8 cellular contexts compared by ENCODE assay signal in the genomic region with DNA sequence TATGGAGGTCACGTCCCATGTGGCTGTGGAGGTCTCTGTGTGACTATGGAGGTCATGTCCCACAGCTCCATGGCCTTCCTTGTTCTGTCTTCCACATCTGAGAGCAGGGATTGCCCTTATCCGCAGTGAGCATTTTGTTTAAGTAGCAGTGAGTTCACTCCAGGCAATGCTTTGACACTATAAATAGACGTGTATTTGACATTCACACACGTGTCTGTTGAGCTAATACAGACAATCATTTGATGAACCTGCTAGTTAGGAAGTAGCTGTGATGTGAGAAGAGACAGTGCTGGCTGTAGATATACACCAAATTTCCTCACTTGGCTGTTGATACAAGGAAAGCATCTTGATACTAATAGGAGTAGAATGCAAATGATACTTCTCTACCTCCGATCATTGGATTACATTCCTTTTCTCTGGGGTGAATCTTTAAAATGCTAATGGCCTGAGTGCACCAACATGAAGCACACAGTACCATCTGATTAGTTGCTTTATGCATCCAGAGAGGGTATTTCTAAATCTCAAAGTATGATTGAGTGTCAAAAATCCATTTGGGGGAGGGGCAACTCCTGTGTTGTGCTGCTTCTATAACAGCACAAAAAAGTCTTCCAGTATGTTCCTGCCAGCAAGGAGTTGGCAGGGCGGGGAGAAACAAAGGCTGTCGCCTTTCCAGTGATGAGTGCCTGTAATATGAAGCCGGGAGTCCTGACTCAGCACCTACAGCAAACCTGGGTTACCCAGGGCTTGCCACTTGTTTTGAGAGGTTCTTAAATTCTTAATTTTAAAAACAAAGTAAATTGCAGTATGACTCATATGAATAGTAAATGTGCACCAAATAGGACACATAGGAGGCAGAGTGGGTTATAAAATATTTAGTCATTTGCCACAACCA. TPM values are rescaled to one million over a fixed set of nuclear protein-coding genes. Genes with fewer than 3 reads are reported as not detected.
DNase-seq lines count a peak whose midpoint lies in the region; ATAC-seq and TF ChIP-seq lines count a peak whose summit lies in the region.

No MANE protein-coding gene starts in this region.

- DNase-seq in DMS53 (lab: John Stamatoyannopoulos, UW) (peak; percentile 42), DMS53 treated with DMSO at 0.1 percent for 48 hours (lab: John Stamatoyannopoulos, UW; ENCODE audit: unreplicated experiment) (no peak), NCI-H2196 treated with DMSO at 0.1 percent for 48 hours (lab: John Stamatoyannopoulos, UW; ENCODE audit: unreplicated experiment) (peak; percentile 13), epithelial cell of prostate (ENCODE audit: low read depth, low spot score) (no peak), nephron progenitor cell (peak; percentile 20)
- no peak for DNase-seq in activated CD4-positive, alpha-beta T cell treated with anti-CD3 and anti-CD28 coated beads, Interleukin-2, amount 10 ng/mL, durations not matched to agents 7 days and 5 days
- no peak for DNase-seq in stimulated activated naive B cell treated with anti-CD40 and anti-IgM and Interleukin-4, amounts not matched to agents 10 μg/mL and 1 μg/mL and 100 μg/mL, for 72 hours

- no peak overlapping the region for H3K27ac Mint-ChIP-seq in nephron progenitor cell
- no peak overlapping the region for H3K27ac Mint-ChIP-seq in activated CD4-positive, alpha-beta T cell treated with anti-CD3 and anti-CD28 coated beads, Interleukin-2, amount 10 ng/mL, durations not matched to agents 7 days and 5 days
- no peak overlapping the region for H3K27ac Mint-ChIP-seq in stimulated activated naive B cell treated with anti-CD40 and anti-IgM and Interleukin-4, amounts not matched to agents 10 μg/mL and 1 μg/mL and 100 μg/mL, for 72 hours

- H3K27me3 Mint-ChIP-seq in nephron progenitor cell (ENCODE audit: low read depth, poor library complexity): no peaks in the 10 kb centered on the region
- no peaks in the 10 kb centered on the region for H3K27me3 Mint-ChIP-seq in activated CD4-positive, alpha-beta T cell treated with anti-CD3 and anti-CD28 coated beads, Interleukin-2, amount 10 ng/mL, durations not matched to agents 7 days and 5 days
- no peaks in the 10 kb centered on the region for H3K27me3 Mint-ChIP-seq in stimulated activated naive B cell treated with anti-CD40 and anti-IgM and Interleukin-4, amounts not matched to agents 10 μg/mL and 1 μg/mL and 100 μg/mL, for 72 hours

- H3K36me3 Mint-ChIP-seq in nephron progenitor cell (ENCODE audit: low read depth): peaks cover 35% of the 10 kb centered on the region
- peaks cover 29% of the 10 kb centered on the region for H3K36me3 Mint-ChIP-seq in activated CD4-positive, alpha-beta T cell treated with anti-CD3 and anti-CD28 coated beads, Interleukin-2, amount 10 ng/mL, durations not matched to agents 7 days and 5 days (ENCODE audit: low read depth)
- H3K36me3 Mint-ChIP-seq in stimulated activated naive B cell treated with anti-CD40 and anti-IgM and Interleukin-4, amounts not matched to agents 10 μg/mL and 1 μg/mL and 100 μg/mL, for 72 hours: peaks cover 20 to 23% of the 10 kb centered on the region in 2 donors

- no peak overlapping the region for H3K4me3 Mint-ChIP-seq in nephron progenitor cell
- H3K4me3 Mint-ChIP-seq in activated CD4-positive, alpha-beta T cell treated with anti-CD3 and anti-CD28 coated beads, Interleukin-2, amount 10 ng/mL, durations not matched to agents 7 days and 5 days: no peak overlapping the region
- H3K4me3 Mint-ChIP-seq in stimulated activated naive B cell treated with anti-CD40 and anti-IgM and Interleukin-4, amounts not matched to agents 10 μg/mL and 1 μg/mL and 100 μg/mL, for 72 hours: no peak overlapping the region

- POLR2A ChIA-PET in activated CD4-positive, alpha-beta T cell treated with anti-CD3 and anti-CD28 coated beads, Interleukin-2, amount 10 ng/mL, durations not matched to agents 7 days and 5 days (lab: Charles Lee): no interaction called here

- no peak for TF ChIP-seq CTCF in nephron progenitor cell (IDR thresholded peaks at IDR 0.05)

- CTCF ChIA-PET in activated CD4-positive, alpha-beta T cell treated with anti-CD3 and anti-CD28 coated beads, Interleukin-2, amount 10 ng/mL, durations not matched to agents 7 days and 5 days (lab: Charles Lee): no interaction called here

- H3K4me1 Mint-ChIP-seq in nephron progenitor cell: peaks cover 19% of the 10 kb centered on the region
- peaks cover 32% of the 10 kb centered on the region for H3K4me1 Mint-ChIP-seq in activated CD4-positive, alpha-beta T cell treated with anti-CD3 and anti-CD28 coated beads, Interleukin-2, amount 10 ng/mL, durations not matched to agents 7 days and 5 days
- peaks cover 16 to 30% of the 10 kb centered on the region in 2 donors for H3K4me1 Mint-ChIP-seq in stimulated activated naive B cell treated with anti-CD40 and anti-IgM and Interleukin-4, amounts not matched to agents 10 μg/mL and 1 μg/mL and 100 μg/mL, for 72 hours

- peak overlapping the region; percentile 47 for H3K27ac ChIP-seq in epithelial cell of prostate

- no peak for ATAC-seq in HG02973 (IDR thresholded peaks at IDR 0.05; ENCODE audit: unreplicated experiment)
- ATAC-seq in stimulated activated naive B cell treated with anti-CD40 and anti-IgM and Interleukin-4, amounts not matched to agents 10 μg/mL and 1 μg/mL and 100 μg/mL, for 72 hours (replicated peaks): no peak

- no peaks in the 10 kb centered on the region for H3K9me3 Mint-ChIP-seq in nephron progenitor cell
- H3K9me3 Mint-ChIP-seq in activated CD4-positive, alpha-beta T cell treated with anti-CD3 and anti-CD28 coated beads, Interleukin-2, amount 10 ng/mL, durations not matched to agents 7 days and 5 days: no peaks in the 10 kb centered on the region
- H3K9me3 Mint-ChIP-seq in stimulated activated naive B cell treated with anti-CD40 and anti-IgM and Interleukin-4, amounts not matched to agents 10 μg/mL and 1 μg/mL and 100 μg/mL, for 72 hours: peaks cover 0 to 2% of the 10 kb centered on the region in 2 donors

RNA-seq across cellular contexts. Expression of gene CUL4A, which starts 7.0 kb away (rescaled TPM):
- total RNA-seq in activated CD4-positive, alpha-beta T cell treated with anti-CD3 and anti-CD28 coated beads, Interleukin-2, amount 10 ng/mL, durations not matched to agents 7 days and 5 days: 10 to 100 TPM; 81.2 to 84.6 TPM

RNA-seq across cellular contexts. Expression of gene PCID2, which starts 7.9 kb away (rescaled TPM):
- total RNA-seq in activated CD4-positive, alpha-beta T cell treated with anti-CD3 and anti-CD28 coated beads, Interleukin-2, amount 10 ng/mL, durations not matched to agents 7 days and 5 days: 10 to 100 TPM; 65.5 to 69.8 TPM

RNA-seq across cellular contexts. Expression of gene PROZ, which starts 58.0 kb away (rescaled TPM):
- total RNA-seq in activated CD4-positive, alpha-beta T cell treated with anti-CD3 and anti-CD28 coated beads, Interleukin-2, amount 10 ng/mL, durations not matched to agents 7 days and 5 days: under 1 TPM in 1 of 2 experiments, not detected in 1; 0.19 TPM

Comparison
In these comparisons a context has a peak if more than half of its experiments do, and no peak if none do; other contexts are left out.
1. DNase-seq: peak in DMS53 (single experiment), NCI-H2196 treated with DMSO at 0.1 percent for 48 hours (single experiment) and nephron progenitor cell (single experiment); none in DMS53 treated with DMSO at 0.1 percent for 48 hours (single experiment), epithelial cell of prostate (single experiment), activated CD4-positive, alpha-beta T cell treated with anti-CD3 and anti-CD28 coated beads, Interleukin-2, amount 10 ng/mL, durations not matched to agents 7 days and 5 days (single experiment) and stimulated activated naive B cell treated with anti-CD40 and anti-IgM and Interleukin-4, amounts not matched to agents 10 μg/mL and 1 μg/mL and 100 μg/mL, for 72 hours (single experiment).